In the genomic region with DNA sequence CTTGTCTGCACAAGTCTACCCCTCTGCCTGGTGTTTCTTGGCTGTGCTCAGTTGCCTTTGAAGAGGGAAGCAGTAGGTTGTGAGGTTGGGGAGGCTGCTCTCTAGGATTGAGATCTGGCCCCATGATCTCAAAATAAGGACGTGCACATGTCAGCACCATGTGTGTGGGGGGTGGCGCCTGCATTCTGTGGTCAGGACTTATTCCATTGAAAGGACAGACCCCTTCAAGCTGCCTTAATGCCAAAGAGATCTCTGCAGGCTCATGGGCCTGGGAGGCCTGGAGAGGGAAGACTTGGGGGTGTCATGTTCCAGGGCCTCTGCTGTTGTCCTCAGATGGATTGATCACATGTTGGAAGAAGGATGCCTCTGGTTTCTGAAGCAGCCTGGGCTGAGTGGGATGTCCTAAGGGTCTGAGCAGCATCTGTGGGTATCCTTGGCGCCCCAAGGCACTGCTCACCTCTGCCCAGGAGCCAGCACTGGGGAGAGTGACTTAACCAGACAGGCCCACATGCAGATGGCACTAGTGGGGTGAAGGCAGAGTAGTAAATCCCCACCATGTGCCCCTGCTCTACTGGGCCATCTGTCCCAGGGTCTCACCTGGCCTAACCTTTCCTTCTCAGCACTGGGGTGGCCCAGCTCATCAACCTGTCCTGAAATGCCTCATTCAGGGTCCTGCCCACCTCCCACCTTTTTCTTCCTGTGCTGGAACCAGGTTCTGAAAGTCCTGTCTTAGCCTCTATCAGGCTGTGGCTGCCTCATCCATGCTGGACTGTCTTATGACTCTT, we compare ENCODE assay signal across 14 cellular contexts.
"Had no signal": no experiment of that assay in that cellular context is flagged by ENCODE, and none has a peak within 500 bp of the region (broad histone marks: within the 10 kb centered on the region; RNA-seq: fewer than 3 reads in every experiment).

No MANE protein-coding gene starts in this region.

- DNase-seq: activated CD4-positive, alpha-beta T cell treated with anti-CD3 and anti-CD28 coated beads for 48 hours; activated CD8-positive, alpha-beta T cell treated with anti-CD3 and anti-CD28 coated beads, Interleukin-2, amount 10 ng/mL, durations not matched to agents 7 days and 5 days; activated naive CD4-positive, alpha-beta T cell treated with anti-CD3 and anti-CD28 coated beads, Interleukin-2, amount 50 U/mL, for 16 hours; activated T-cell treated with anti-CD3 and anti-CD28 coated beads for 4 hours; caudate nucleus; cortex of kidney; effector CD8-positive, alpha-beta T cell; foreskin fibroblast; hippocampal formation; spleen; T-helper 2 cell; thyroid gland had no signal

- H3K4me3 ChIP-seq: right lobe of liver, SJSA1, spleen, thyroid gland had no signal

- H3K4me1 ChIP-seq: right lobe of liver, spleen, thyroid gland had no signal

- H3K9me3 ChIP-seq: right lobe of liver, SJSA1, thyroid gland had no signal

- H3K27me3 ChIP-seq: right lobe of liver, SJSA1, thyroid gland had no signal

- H3K36me3 ChIP-seq: right lobe of liver, SJSA1, spleen, thyroid gland had no signal

- H3K27ac ChIP-seq: right lobe of liver, SJSA1, spleen, thyroid gland had no signal
